8 cellular contexts compared by ENCODE assay signal in genomic region chr10:110864662-110865140, GRCh38. TPM values are rescaled to one million over a fixed set of nuclear protein-coding genes. Genes with fewer than 3 reads are reported as not detected.
A peak's percentile ranks its signal among the peaks of the same experiment; 100 is the strongest.
DNase-seq lines count a peak whose midpoint lies in the region; ATAC-seq, FAIRE-seq and TF ChIP-seq lines count a peak whose summit lies in the region.

No MANE protein-coding gene starts in this region.

- H3K9me3 Mint-ChIP-seq in CD8-positive, alpha-beta T cell, result no peaks in the 10 kb centered on the region

- DNase-seq in CD8-positive, alpha-beta T cell, result peak in 5 of 7 experiments; percentile 45 to 69 (median 53)
- peak; percentile 56 for DNase-seq in T-helper 22 cell (ENCODE audit: low read depth)
- peak; percentile 62 to 67 for DNase-seq in erythroblast (lab: John Stamatoyannopoulos, UW)
- DNase-seq in sciatic nerve (ENCODE audit: low spot score), result no peak
- DNase-seq in D721Med (ENCODE audit: insufficient read length, low spot score), result no peak
- no peak for DNase-seq in COLO829 (ENCODE audit: low spot score)

- no peak for TF ChIP-seq CTCF in CD8-positive, alpha-beta T cell (IDR thresholded peaks at IDR 0.05)
- TF ChIP-seq CTCF in D721Med (IDR thresholded peaks at IDR 0.05; ENCODE audit: insufficient read depth, missing control alignments), result no peak

- no peaks in the 10 kb centered on the region for H3K36me3 ChIP-seq in CD8-positive, alpha-beta T cell (ENCODE audit: insufficient read depth, low read length)

- peak; percentile 63 for ATAC-seq in CD8-positive, alpha-beta T cell
- peak; percentile 54 for ATAC-seq in GM19395 (IDR thresholded peaks at IDR 0.05; ENCODE audit: unreplicated experiment)
- ATAC-seq in HG03432 (IDR thresholded peaks at IDR 0.05; ENCODE audit: unreplicated experiment), result peak; percentile 69
- peak; percentile 33 for ATAC-seq in sciatic nerve

- peak overlapping the region; percentile 5 for H3K4me3 ChIP-seq in CD8-positive, alpha-beta T cell (ENCODE audit: low read depth, low read length)

- H3K4me1 Mint-ChIP-seq in CD8-positive, alpha-beta T cell (ENCODE audit: low read depth), result peaks cover 98% of the 10 kb centered on the region

- peaks cover 99% of the 10 kb centered on the region for H3K4me1 ChIP-seq in CD8-positive, alpha-beta T cell (ENCODE audit: insufficient read depth, low read length)

- peak overlapping the region; percentile 78 for H3K4me3 Mint-ChIP-seq in CD8-positive, alpha-beta T cell

- H3K36me3 Mint-ChIP-seq in CD8-positive, alpha-beta T cell, result peaks cover 2% of the 10 kb centered on the region

- H3K27ac ChIP-seq in CD8-positive, alpha-beta T cell (ENCODE audit: low read depth, low read length), result peak overlapping the region; percentile 77

- no peaks in the 10 kb centered on the region for H3K27me3 Mint-ChIP-seq in CD8-positive, alpha-beta T cell (ENCODE audit: low read depth)

- intact Hi-C loops in CD8-positive, alpha-beta T cell (cut with DNase I, micrococcal nuclease), result loop anchor here (1.0 to 10.0 kb wide), 4 partner anchors 8 to 857 kb away; partner anchors contain the start of genes ADD3 (in 1 of the 2), BBIP1 (in 1 of the 2), MXI1 (in 1 of the 2) and SHOC2 (in 1 of the 2)
- intact Hi-C loops in sciatic nerve (cut with DNase I), result no loop called here

- no peaks in the 10 kb centered on the region for H3K9me3 ChIP-seq in CD8-positive, alpha-beta T cell (ENCODE audit: low read length)

- no peak for FAIRE-seq in D721Med (lab: Jason Lieb, UNC)

- POLR2A ChIA-PET in CD8-positive, alpha-beta T cell (lab: Charles Lee), result interaction anchor here (0.7 to 2.8 kb wide), 12 partner anchors 8 to 930 kb away, joined by 3 to 18 read pairs (median 4); partner anchors contain the start of gene BBIP1

- CTCF ChIA-PET in CD8-positive, alpha-beta T cell (lab: Charles Lee), result interaction anchor here (1.5 to 2.2 kb wide), 2 partner anchors 8 to 61 kb away, joined by 4 to 12 read pairs; no protein-coding TSS in a partner anchor

- TF ChIP-seq POLR2A in erythroblast (IDR thresholded peaks at IDR 0.05; ENCODE audit: low read length), result no peak

- H3K27ac Mint-ChIP-seq in CD8-positive, alpha-beta T cell, result peak overlapping the region; percentile 98

- H3K27me3 ChIP-seq in CD8-positive, alpha-beta T cell (ENCODE audit: insufficient read depth, low read length), result no peaks in the 10 kb centered on the region

RNA-seq across cellular contexts. Expression of gene PDCD4, which starts 7.0 kb away (rescaled TPM):
- 100 to 1,000 TPM; 672 to 688 TPM for total RNA-seq in CD8-positive, alpha-beta T cell
- 124 TPM for total RNA-seq in sciatic nerve

RNA-seq across cellular contexts. Expression of gene BBIP1, which starts 54.3 kb away (rescaled TPM):
- 10 to 100 TPM in 1 of 2 experiments, 1 to 10 TPM in 1; 9.5 to 11.1 TPM for total RNA-seq in CD8-positive, alpha-beta T cell
- total RNA-seq in sciatic nerve, result 42.0 TPM

RNA-seq across cellular contexts. Expression of gene SHOC2, which starts 54.7 kb away (rescaled TPM):
- 10 to 100 TPM; 74.6 to 77.3 TPM for total RNA-seq in CD8-positive, alpha-beta T cell
- total RNA-seq in sciatic nerve, result 71.4 TPM

Comparison
In these comparisons a context has a peak if more than half of its experiments do, and no peak if none do; other contexts are left out.
1. DNase-seq: peak in CD8-positive, alpha-beta T cell (5 of 7), T-helper 22 cell (single experiment) and erythroblast (2 of 2); none in sciatic nerve (single experiment), D721Med (single experiment) and COLO829 (single experiment).
2. Peak in every context shown above with its lines, with median percentiles within 50 percentile points of each other: ATAC-seq.